In the genomic region with DNA sequence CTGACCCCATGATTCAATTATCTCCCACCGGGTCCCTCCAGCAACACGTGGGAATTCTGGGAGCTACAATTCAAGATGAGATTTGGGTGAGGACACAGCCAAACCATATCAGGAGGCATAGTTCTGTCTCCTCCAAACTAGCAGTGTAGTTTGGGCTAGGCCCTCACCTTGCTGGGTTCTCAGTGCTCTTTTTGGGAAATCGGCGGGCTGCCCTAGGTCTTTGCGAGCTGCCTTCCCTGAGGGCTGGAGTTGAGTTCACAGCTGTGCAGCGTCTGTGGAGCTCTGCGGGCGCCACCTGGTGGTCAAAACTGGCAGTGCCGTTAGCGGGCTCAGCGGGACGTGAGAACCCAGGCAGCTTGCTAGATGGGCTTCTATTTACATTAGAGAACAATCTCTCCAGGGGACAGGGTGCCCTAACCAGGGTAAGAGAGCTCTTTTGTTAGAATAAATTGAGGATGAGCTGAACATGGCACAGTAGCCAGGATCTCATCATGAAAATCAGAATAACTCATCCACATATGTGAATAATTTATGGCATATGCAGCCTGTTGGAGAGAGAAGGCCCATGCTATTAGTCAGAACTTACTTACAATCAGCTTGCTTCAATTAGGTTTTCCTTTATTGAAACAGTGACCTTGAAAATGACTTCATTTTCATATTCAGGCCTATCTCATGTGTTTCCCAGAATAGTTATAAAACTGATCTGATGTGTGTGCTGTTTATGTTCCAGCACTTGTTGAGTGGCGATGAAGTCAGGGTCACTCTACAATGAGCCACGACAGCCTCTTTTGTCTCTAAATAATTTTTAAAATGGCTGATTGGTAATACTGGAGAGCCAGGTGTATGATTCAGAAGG, we compare ENCODE assay signal across 1 cellular context.
TF ChIP-seq lines count a peak whose summit lies in the region.

No MANE protein-coding gene starts in this region.

TF ChIP-seq in HEK293, 187 proteins besides CTCF, POLR2A, EP300 and RAD21 (continued from another document and continues in another):
- TF ChIP-seq, protein P1, sequence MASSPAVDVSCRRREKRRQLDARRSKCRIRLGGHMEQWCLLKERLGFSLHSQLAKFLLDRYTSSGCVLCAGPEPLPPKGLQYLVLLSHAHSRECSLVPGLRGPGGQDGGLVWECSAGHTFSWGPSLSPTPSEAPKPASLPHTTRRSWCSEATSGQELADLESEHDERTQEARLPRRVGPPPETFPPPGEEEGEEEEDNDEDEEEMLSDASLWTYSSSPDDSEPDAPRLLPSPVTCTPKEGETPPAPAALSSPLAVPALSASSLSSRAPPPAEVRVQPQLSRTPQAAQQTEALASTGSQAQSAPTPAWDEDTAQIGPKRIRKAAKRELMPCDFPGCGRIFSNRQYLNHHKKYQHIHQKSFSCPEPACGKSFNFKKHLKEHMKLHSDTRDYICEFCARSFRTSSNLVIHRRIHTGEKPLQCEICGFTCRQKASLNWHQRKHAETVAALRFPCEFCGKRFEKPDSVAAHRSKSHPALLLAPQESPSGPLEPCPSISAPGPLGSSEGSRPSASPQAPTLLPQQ (tag by site-specific recombination; IDR thresholded peaks at IDR 0.05): 0 out of 2 replicates have a peak, but pooled peaks have one; percentile 12
- TF ChIP-seq ZNF302 (tag by site-specific recombination; IDR thresholded peaks at IDR 0.05; ENCODE audit: low read depth) (no peak), ZNF510 (tag by site-specific recombination; IDR thresholded peaks at IDR 0.05; ENCODE audit: insufficient replicate concordance) (no peak), ZNF335 (tag by site-specific recombination; conservative IDR thresholded peaks at IDR 0.05) (peak; percentile 69), ZNF2 (tag by site-specific recombination; IDR thresholded peaks at IDR 0.05) (peak; percentile 26; the same call in 1 of the 2 replicates), ZNF585B (tag by site-specific recombination; IDR thresholded peaks at IDR 0.05) (no peak), ZNF292 (tag by site-specific recombination; IDR thresholded peaks at IDR 0.05; ENCODE audit: borderline replicate concordance, low read depth) (no peak), ZNF529 (tag by site-specific recombination; IDR thresholded peaks at IDR 0.05; ENCODE audit: insufficient replicate concordance) (no peak), ZEB2 (tag by site-specific recombination; IDR thresholded peaks at IDR 0.05) (no peak), ZNF792 (tag by site-specific recombination; IDR thresholded peaks at IDR 0.05) (no peak), HOXA7 (CRISPR knock-in tag; IDR thresholded peaks at IDR 0.05; ENCODE audit: borderline replicate concordance) (no peak), ZNF174 (tag by site-specific recombination; IDR thresholded peaks at IDR 0.05) (no peak), SP7 (tag by site-specific recombination; IDR thresholded peaks at IDR 0.05) (no peak), ZNF175 (tag by site-specific recombination; IDR thresholded peaks at IDR 0.05) (no peak), ZNF544 (tag by site-specific recombination; IDR thresholded peaks at IDR 0.05) (no peak), ZNF19 (tag by site-specific recombination; IDR thresholded peaks at IDR 0.05; ENCODE audit: low read depth) (no peak), ZNF76 (tag by site-specific recombination; IDR thresholded peaks at IDR 0.05; ENCODE audit: borderline replicate concordance, low read depth) (0 out of 2 replicates have a peak, but pooled peaks have one; percentile 37), REPIN1 (tag by site-specific recombination; IDR thresholded peaks at IDR 0.05; ENCODE audit: low read depth) (no peak), ZBTB8A (tag by site-specific recombination; IDR thresholded peaks at IDR 0.05) (no peak), ZNF843 (tag by site-specific recombination; IDR thresholded peaks at IDR 0.05) (no peak), OSR2 (tag by site-specific recombination; IDR thresholded peaks at IDR 0.05) (no peak), ZNF221 (tag by site-specific recombination; IDR thresholded peaks at IDR 0.05; ENCODE audit: borderline replicate concordance) (no peak), ZNF560 (tag by site-specific recombination; IDR thresholded peaks at IDR 0.05; ENCODE audit: borderline replicate concordance) (no peak), SCRT2 (tag by site-specific recombination; IDR thresholded peaks at IDR 0.05) (peak; percentile 81), ZNF416 (tag by site-specific recombination; IDR thresholded peaks at IDR 0.05) (no peak), ZNF600 (tag by site-specific recombination; IDR thresholded peaks at IDR 0.05) (no peak), ZNF366 (tag by site-specific recombination; conservative IDR thresholded peaks at IDR 0.05) (no peak), ZFP37 (tag by site-specific recombination; IDR thresholded peaks at IDR 0.05) (no peak)
- TF ChIP-seq, protein P2, sequence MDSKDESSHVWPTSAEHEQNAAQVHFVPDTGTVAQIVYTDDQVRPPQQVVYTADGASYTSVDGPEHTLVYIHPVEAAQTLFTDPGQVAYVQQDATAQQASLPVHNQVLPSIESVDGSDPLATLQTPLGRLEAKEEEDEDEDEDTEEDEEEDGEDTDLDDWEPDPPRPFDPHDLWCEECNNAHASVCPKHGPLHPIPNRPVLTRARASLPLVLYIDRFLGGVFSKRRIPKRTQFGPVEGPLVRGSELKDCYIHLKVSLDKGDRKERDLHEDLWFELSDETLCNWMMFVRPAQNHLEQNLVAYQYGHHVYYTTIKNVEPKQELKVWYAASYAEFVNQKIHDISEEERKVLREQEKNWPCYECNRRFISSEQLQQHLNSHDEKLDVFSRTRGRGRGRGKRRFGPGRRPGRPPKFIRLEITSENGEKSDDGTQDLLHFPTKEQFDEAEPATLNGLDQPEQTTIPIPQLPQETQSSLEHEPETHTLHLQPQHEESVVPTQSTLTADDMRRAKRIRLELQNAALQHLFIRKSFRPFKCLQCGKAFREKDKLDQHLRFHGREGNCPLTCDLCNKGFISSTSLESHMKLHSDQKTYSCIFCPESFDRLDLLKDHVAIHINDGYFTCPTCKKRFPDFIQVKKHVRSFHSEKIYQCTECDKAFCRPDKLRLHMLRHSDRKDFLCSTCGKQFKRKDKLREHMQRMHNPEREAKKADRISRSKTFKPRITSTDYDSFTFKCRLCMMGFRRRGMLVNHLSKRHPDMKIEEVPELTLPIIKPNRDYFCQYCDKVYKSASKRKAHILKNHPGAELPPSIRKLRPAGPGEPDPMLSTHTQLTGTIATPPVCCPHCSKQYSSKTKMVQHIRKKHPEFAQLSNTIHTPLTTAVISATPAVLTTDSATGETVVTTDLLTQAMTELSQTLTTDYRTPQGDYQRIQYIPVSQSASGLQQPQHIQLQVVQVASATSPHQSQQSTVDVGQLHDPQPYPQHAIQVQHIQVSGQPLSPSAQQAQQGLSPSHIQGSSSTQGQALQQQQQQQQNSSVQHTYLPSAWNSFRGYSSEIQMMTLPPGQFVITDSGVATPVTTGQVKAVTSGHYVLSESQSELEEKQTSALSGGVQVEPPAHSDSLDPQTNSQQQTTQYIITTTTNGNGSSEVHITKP (tag by site-specific recombination; IDR thresholded peaks at IDR 0.05): no peak
- TF ChIP-seq, protein P3, sequence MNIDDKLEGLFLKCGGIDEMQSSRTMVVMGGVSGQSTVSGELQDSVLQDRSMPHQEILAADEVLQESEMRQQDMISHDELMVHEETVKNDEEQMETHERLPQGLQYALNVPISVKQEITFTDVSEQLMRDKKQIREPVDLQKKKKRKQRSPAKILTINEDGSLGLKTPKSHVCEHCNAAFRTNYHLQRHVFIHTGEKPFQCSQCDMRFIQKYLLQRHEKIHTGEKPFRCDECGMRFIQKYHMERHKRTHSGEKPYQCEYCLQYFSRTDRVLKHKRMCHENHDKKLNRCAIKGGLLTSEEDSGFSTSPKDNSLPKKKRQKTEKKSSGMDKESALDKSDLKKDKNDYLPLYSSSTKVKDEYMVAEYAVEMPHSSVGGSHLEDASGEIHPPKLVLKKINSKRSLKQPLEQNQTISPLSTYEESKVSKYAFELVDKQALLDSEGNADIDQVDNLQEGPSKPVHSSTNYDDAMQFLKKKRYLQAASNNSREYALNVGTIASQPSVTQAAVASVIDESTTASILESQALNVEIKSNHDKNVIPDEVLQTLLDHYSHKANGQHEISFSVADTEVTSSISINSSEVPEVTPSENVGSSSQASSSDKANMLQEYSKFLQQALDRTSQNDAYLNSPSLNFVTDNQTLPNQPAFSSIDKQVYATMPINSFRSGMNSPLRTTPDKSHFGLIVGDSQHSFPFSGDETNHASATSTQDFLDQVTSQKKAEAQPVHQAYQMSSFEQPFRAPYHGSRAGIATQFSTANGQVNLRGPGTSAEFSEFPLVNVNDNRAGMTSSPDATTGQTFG (tag by site-specific recombination; IDR thresholded peaks at IDR 0.05; ENCODE audit: borderline replicate concordance): no peak
- TF ChIP-seq, protein P4, sequence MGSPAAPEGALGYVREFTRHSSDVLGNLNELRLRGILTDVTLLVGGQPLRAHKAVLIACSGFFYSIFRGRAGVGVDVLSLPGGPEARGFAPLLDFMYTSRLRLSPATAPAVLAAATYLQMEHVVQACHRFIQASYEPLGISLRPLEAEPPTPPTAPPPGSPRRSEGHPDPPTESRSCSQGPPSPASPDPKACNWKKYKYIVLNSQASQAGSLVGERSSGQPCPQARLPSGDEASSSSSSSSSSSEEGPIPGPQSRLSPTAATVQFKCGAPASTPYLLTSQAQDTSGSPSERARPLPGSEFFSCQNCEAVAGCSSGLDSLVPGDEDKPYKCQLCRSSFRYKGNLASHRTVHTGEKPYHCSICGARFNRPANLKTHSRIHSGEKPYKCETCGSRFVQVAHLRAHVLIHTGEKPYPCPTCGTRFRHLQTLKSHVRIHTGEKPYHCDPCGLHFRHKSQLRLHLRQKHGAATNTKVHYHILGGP (tag by site-specific recombination; IDR thresholded peaks at IDR 0.05): no peak
- TF ChIP-seq, protein P5, sequence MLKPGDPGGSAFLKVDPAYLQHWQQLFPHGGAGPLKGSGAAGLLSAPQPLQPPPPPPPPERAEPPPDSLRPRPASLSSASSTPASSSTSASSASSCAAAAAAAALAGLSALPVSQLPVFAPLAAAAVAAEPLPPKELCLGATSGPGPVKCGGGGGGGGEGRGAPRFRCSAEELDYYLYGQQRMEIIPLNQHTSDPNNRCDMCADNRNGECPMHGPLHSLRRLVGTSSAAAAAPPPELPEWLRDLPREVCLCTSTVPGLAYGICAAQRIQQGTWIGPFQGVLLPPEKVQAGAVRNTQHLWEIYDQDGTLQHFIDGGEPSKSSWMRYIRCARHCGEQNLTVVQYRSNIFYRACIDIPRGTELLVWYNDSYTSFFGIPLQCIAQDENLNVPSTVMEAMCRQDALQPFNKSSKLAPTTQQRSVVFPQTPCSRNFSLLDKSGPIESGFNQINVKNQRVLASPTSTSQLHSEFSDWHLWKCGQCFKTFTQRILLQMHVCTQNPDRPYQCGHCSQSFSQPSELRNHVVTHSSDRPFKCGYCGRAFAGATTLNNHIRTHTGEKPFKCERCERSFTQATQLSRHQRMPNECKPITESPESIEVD (tag by site-specific recombination; IDR thresholded peaks at IDR 0.05): no peak
- TF ChIP-seq, protein P6, sequence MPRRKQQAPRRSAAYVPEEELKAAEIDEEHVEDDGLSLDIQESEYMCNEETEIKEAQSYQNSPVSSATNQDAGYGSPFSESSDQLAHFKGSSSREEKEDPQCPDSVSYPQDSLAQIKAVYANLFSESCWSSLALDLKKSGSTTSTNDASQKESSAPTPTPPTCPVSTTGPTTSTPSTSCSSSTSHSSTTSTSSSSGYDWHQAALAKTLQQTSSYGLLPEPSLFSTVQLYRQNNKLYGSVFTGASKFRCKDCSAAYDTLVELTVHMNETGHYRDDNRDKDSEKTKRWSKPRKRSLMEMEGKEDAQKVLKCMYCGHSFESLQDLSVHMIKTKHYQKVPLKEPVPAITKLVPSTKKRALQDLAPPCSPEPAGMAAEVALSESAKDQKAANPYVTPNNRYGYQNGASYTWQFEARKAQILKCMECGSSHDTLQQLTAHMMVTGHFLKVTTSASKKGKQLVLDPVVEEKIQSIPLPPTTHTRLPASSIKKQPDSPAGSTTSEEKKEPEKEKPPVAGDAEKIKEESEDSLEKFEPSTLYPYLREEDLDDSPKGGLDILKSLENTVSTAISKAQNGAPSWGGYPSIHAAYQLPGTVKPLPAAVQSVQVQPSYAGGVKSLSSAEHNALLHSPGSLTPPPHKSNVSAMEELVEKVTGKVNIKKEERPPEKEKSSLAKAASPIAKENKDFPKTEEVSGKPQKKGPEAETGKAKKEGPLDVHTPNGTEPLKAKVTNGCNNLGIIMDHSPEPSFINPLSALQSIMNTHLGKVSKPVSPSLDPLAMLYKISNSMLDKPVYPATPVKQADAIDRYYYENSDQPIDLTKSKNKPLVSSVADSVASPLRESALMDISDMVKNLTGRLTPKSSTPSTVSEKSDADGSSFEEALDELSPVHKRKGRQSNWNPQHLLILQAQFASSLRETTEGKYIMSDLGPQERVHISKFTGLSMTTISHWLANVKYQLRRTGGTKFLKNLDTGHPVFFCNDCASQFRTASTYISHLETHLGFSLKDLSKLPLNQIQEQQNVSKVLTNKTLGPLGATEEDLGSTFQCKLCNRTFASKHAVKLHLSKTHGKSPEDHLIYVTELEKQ (tag by site-specific recombination; IDR thresholded peaks at IDR 0.05; ENCODE audit: borderline replicate concordance): no peak
- TF ChIP-seq, protein P7, sequence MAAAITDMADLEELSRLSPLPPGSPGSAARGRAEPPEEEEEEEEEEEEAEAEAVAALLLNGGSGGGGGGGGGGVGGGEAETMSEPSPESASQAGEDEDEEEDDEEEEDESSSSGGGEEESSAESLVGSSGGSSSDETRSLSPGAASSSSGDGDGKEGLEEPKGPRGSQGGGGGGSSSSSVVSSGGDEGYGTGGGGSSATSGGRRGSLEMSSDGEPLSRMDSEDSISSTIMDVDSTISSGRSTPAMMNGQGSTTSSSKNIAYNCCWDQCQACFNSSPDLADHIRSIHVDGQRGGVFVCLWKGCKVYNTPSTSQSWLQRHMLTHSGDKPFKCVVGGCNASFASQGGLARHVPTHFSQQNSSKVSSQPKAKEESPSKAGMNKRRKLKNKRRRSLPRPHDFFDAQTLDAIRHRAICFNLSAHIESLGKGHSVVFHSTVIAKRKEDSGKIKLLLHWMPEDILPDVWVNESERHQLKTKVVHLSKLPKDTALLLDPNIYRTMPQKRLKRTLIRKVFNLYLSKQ (tag by site-specific recombination; IDR thresholded peaks at IDR 0.05; ENCODE audit: borderline replicate concordance): no peak
- TF ChIP-seq, protein P8, sequence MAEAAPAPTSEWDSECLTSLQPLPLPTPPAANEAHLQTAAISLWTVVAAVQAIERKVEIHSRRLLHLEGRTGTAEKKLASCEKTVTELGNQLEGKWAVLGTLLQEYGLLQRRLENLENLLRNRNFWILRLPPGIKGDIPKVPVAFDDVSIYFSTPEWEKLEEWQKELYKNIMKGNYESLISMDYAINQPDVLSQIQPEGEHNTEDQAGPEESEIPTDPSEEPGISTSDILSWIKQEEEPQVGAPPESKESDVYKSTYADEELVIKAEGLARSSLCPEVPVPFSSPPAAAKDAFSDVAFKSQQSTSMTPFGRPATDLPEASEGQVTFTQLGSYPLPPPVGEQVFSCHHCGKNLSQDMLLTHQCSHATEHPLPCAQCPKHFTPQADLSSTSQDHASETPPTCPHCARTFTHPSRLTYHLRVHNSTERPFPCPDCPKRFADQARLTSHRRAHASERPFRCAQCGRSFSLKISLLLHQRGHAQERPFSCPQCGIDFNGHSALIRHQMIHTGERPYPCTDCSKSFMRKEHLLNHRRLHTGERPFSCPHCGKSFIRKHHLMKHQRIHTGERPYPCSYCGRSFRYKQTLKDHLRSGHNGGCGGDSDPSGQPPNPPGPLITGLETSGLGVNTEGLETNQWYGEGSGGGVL (tag by site-specific recombination; IDR thresholded peaks at IDR 0.05): no peak
- TF ChIP-seq, protein P9, sequence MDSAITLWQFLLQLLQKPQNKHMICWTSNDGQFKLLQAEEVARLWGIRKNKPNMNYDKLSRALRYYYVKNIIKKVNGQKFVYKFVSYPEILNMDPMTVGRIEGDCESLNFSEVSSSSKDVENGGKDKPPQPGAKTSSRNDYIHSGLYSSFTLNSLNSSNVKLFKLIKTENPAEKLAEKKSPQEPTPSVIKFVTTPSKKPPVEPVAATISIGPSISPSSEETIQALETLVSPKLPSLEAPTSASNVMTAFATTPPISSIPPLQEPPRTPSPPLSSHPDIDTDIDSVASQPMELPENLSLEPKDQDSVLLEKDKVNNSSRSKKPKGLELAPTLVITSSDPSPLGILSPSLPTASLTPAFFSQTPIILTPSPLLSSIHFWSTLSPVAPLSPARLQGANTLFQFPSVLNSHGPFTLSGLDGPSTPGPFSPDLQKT (IDR thresholded peaks at IDR 0.05; ENCODE audit: borderline replicate concordance, low read depth, low read length): no peak
